In genomic region chr5:88677943-88678779, GRCh38 we compare ENCODE assay signal across 1 cellular context.
TF ChIP-seq lines count a peak whose summit lies in the region.

No MANE protein-coding gene starts in this region.

TF ChIP-seq in GM23338, 12 proteins besides CTCF, POLR2A, EP300 and RAD21 (continued from another document):
- TF ChIP-seq, protein P1, sequence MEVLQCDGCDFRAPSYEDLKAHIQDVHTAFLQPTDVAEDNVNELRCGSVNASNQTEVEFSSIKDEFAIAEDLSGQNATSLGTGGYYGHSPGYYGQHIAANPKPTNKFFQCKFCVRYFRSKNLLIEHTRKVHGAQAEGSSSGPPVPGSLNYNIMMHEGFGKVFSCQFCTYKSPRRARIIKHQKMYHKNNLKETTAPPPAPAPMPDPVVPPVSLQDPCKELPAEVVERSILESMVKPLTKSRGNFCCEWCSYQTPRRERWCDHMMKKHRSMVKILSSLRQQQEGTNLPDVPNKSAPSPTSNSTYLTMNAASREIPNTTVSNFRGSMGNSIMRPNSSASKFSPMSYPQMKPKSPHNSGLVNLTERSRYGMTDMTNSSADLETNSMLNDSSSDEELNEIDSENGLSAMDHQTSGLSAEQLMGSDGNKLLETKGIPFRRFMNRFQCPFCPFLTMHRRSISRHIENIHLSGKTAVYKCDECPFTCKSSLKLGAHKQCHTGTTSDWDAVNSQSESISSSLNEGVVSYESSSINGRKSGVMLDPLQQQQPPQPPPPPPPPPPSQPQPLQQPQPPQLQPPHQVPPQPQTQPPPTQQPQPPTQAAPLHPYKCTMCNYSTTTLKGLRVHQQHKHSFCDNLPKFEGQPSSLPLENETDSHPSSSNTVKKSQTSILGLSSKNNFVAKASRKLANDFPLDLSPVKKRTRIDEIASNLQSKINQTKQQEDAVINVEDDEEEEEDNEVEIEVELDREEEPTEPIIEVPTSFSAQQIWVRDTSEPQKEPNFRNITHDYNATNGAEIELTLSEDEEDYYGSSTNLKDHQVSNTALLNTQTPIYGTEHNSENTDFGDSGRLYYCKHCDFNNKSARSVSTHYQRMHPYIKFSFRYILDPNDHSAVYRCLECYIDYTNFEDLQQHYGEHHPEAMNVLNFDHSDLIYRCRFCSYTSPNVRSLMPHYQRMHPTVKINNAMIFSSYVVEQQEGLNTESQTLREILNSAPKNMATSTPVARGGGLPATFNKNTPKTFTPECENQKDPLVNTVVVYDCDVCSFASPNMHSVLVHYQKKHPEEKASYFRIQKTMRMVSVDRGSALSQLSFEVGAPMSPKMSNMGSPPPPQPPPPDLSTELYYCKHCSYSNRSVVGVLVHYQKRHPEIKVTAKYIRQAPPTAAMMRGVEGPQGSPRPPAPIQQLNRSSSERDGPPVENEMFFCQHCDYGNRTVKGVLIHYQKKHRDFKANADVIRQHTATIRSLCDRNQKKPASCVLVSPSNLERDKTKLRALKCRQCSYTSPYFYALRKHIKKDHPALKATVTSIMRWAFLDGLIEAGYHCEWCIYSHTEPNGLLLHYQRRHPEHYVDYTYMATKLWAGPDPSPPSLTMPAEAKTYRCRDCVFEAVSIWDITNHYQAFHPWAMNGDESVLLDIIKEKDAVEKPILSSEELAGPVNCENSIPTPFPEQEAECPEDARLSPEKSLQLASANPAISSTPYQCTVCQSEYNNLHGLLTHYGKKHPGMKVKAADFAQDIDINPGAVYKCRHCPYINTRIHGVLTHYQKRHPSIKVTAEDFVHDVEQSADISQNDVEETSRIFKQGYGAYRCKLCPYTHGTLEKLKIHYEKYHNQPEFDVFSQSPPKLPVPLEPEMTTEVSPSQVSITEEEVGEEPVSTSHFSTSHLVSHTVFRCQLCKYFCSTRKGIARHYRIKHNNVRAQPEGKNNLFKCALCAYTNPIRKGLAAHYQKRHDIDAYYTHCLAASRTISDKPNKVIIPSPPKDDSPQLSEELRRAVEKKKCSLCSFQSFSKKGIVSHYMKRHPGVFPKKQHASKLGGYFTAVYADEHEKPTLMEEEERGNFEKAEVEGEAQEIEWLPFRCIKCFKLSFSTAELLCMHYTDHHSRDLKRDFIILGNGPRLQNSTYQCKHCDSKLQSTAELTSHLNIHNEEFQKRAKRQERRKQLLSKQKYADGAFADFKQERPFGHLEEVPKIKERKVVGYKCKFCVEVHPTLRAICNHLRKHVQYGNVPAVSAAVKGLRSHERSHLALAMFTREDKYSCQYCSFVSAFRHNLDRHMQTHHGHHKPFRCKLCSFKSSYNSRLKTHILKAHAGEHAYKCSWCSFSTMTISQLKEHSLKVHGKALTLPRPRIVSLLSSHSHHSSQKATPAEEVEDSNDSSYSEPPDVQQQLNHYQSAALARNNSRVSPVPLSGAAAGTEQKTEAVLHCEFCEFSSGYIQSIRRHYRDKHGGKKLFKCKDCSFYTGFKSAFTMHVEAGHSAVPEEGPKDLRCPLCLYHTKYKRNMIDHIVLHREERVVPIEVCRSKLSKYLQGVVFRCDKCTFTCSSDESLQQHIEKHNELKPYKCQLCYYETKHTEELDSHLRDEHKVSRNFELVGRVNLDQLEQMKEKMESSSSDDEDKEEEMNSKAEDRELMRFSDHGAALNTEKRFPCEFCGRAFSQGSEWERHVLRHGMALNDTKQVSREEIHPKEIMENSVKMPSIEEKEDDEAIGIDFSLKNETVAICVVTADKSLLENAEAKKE (CRISPR knock-in tag; IDR thresholded peaks at IDR 0.05): no peak
- TF ChIP-seq ZNF331 (CRISPR knock-in tag; IDR thresholded peaks at IDR 0.05; ENCODE audit: low read depth): no peak
- no peak for TF ChIP-seq REST (IDR thresholded peaks at IDR 0.05; ENCODE audit: unreplicated experiment)
- TF ChIP-seq ZNF114 (CRISPR knock-in tag; IDR thresholded peaks at IDR 0.05): no peak
- peak; percentile 63 for TF ChIP-seq EZH2phosphoT487 (IDR thresholded peaks at IDR 0.05; ENCODE audit: unreplicated experiment)
- TF ChIP-seq POLR2AphosphoS5 (IDR thresholded peaks at IDR 0.05; ENCODE audit: low read depth): no peak
- peak; percentile 77 for TF ChIP-seq EZH2 (IDR thresholded peaks at IDR 0.05; ENCODE audit: low read depth, unreplicated experiment)
- no peak for TF ChIP-seq CREB1 (CRISPR knock-in tag; IDR thresholded peaks at IDR 0.05; ENCODE audit: low read depth)
